ENCODE assay signal across 8 cellular contexts in genomic region chr22:45096256-45096907, GRCh38.
DNase-seq lines count a peak whose midpoint lies in the region; ATAC-seq and TF ChIP-seq lines count a peak whose summit lies in the region.

No MANE protein-coding gene starts in this region.

- no peak overlapping the region for H3K4ac ChIP-seq in neuronal stem cell (ENCODE audit: low read length)

- H2BK120ac ChIP-seq in neuronal stem cell (ENCODE audit: low read depth, low read length) = no peak overlapping the region

- no CpG with 5 or more reads among the region's 7 CpGs for WGBS in neuronal stem cell (ENCODE audit: extremely low coverage in 2 of 2, insufficient read length in 2 of 2, insufficient replicate concordance in 1 of 2), 2 donors

- H3K9me3 ChIP-seq in CD4-positive, alpha-beta T cell (ENCODE audit: control insufficient read depth, low read length) = no peaks in the 10 kb centered on the region
- H3K9me3 ChIP-seq in HEK293 (ENCODE audit: control insufficient read depth, insufficient read depth, low read depth, low read length) (no peaks in the 10 kb centered on the region), neuronal stem cell (replicated peaks in 1 of 2; ENCODE audit: control insufficient read depth in 2 of 2, insufficient read depth in 1 of 2, low read depth in 1 of 2, low read length in 2 of 2) (no peaks in the 10 kb centered on the region), vagina (no peaks in the 10 kb centered on the region)

- H3K36me3 ChIP-seq in HEK293 (ENCODE audit: control insufficient read depth in 2 of 2, insufficient read depth in 1 of 2, low read length in 2 of 2) (no peaks in the 10 kb centered on the region), neuronal stem cell (replicated peaks in 1 of 2; ENCODE audit: control insufficient read depth in 2 of 2, insufficient read depth in 2 of 2, low read length in 2 of 2) (no peaks in the 10 kb centered on the region), vagina (no peaks in the 10 kb centered on the region)

- peak; percentile 59 for TF ChIP-seq CTCF in CD4-positive, alpha-beta T cell (IDR thresholded peaks at IDR 0.05)
- peak; percentile 47; the same call in 1 of the 2 replicates for TF ChIP-seq CTCF in HEK293 (tag by site-specific recombination; IDR thresholded peaks at IDR 0.05)
- peak; percentile 99 for TF ChIP-seq CTCF in fibroblast of the aortic adventitia (IDR thresholded peaks at IDR 0.05; ENCODE audit: insufficient read depth, low read length)
- TF ChIP-seq CTCF in vagina (IDR thresholded peaks at IDR 0.05) = peak in 2 of 3 experiments; percentile 59 to 69

- ATAC-seq in CD4-positive, alpha-beta T cell (ENCODE audit: poor library complexity) = peak; percentile 44
- ATAC-seq in HG03354 (IDR thresholded peaks at IDR 0.05; ENCODE audit: poor library complexity, severe bottlenecking, unreplicated experiment) = no peak

- H3K9ac ChIP-seq in neuronal stem cell (ENCODE audit: low read depth, low read length, poor library complexity) = no peak overlapping the region

- H3K4me3 ChIP-seq in HEK293 (ENCODE audit: low read depth, low read length) (no peak overlapping the region), fibroblast of the aortic adventitia (ENCODE audit: low read depth, low read length) (no peak overlapping the region), neuronal stem cell (ENCODE audit: low read length in 2 of 2) (no peak overlapping the region), vagina (no peak overlapping the region)

- no peak overlapping the region for H3K27ac Mint-ChIP-seq in CD4-positive, alpha-beta T cell

- H3K9me3 Mint-ChIP-seq in CD4-positive, alpha-beta T cell = no peaks in the 10 kb centered on the region

- no peaks in the 10 kb centered on the region for H3K27me3 ChIP-seq in CD4-positive, alpha-beta T cell (ENCODE audit: control insufficient read depth, insufficient read depth, low read length)
- H3K27me3 ChIP-seq in neuronal stem cell (ENCODE audit: control insufficient read depth in 3 of 3, insufficient read depth in 3 of 3, low read depth in 1 of 3, low read length in 3 of 3) (peaks cover 0 to 9% (median 0%) of the 10 kb centered on the region in 3 experiments), vagina (no peaks in the 10 kb centered on the region)

- H2BK15ac ChIP-seq in neuronal stem cell (ENCODE audit: low read length) = no peak overlapping the region

- H2AFZ ChIP-seq in neuronal stem cell (ENCODE audit: low read length) = no peak overlapping the region

- H3K4me1 ChIP-seq in HEK293 (ENCODE audit: control insufficient read depth, insufficient read depth, low read length) (no peaks in the 10 kb centered on the region), neuronal stem cell (ENCODE audit: control insufficient read depth in 2 of 2, insufficient read depth in 1 of 2, low read depth in 1 of 2, low read length in 2 of 2) (peaks cover 0 to 2% of the 10 kb centered on the region in 2 donors), vagina (peaks cover 6% of the 10 kb centered on the region)

- no peak overlapping the region for H2BK5ac ChIP-seq in neuronal stem cell (ENCODE audit: low read length)

- no peak overlapping the region for H3K14ac ChIP-seq in neuronal stem cell (ENCODE audit: low read length)

- H3K79me1 ChIP-seq in neuronal stem cell (ENCODE audit: low read depth, low read length) = no peaks in the 10 kb centered on the region

- H3K18ac ChIP-seq in neuronal stem cell (ENCODE audit: low read length) = no peak overlapping the region

- H3K23ac ChIP-seq in neuronal stem cell (ENCODE audit: low read depth, low read length, poor library complexity) = no peak overlapping the region

- no peak overlapping the region for H3K27ac ChIP-seq in CD4-positive, alpha-beta T cell (ENCODE audit: low read depth, low read length)
- H3K27ac ChIP-seq in HEK293 (ENCODE audit: extremely low read depth, low read depth, low read length) (no peak overlapping the region), neuronal stem cell (replicated peaks; ENCODE audit: low read length) (no peak overlapping the region), vagina (no peak overlapping the region)

- no peaks in the 10 kb centered on the region for H3K36me3 Mint-ChIP-seq in CD4-positive, alpha-beta T cell (ENCODE audit: low read depth)

- peak in 9 of 10 experiments; percentile 8 to 29 (median 17) for DNase-seq in CD4-positive, alpha-beta T cell
- peak; percentile 11 for DNase-seq in NOMO-1 treated with dmso at 0.1 percent for 144 hours (lab: John Stamatoyannopoulos, UW; ENCODE audit: unreplicated experiment)
- DNase-seq in activated T-cell treated with anti-CD3 and anti-CD28 coated beads for 48 hours (ENCODE audit: low read depth) = peak; percentile 37
- peak; percentile 71 for DNase-seq in fibroblast of the aortic adventitia (ENCODE audit: low read depth)
- peak; percentile 50 for DNase-seq in neuronal stem cell (ENCODE audit: low spot score)
- DNase-seq in vagina (ENCODE audit: extremely low spot score in 2 of 2) = no peak

- TF ChIP-seq POLR2A in vagina (IDR thresholded peaks at IDR 0.05) = no peak

- no peak overlapping the region for H3K4me2 ChIP-seq in neuronal stem cell (ENCODE audit: insufficient read depth, low read length, poor library complexity, severe bottlenecking)

- no peak overlapping the region for H3K4me3 Mint-ChIP-seq in CD4-positive, alpha-beta T cell

- no peaks in the 10 kb centered on the region for H3K4me1 Mint-ChIP-seq in CD4-positive, alpha-beta T cell (ENCODE audit: low read depth)

- no peak overlapping the region for H2AK5ac ChIP-seq in neuronal stem cell (ENCODE audit: low read depth, low read length)

- no peak overlapping the region for H4K8ac ChIP-seq in neuronal stem cell (ENCODE audit: low read depth, low read length)

- H4K91ac ChIP-seq in neuronal stem cell (ENCODE audit: low read depth, low read length, poor library complexity) = no peak overlapping the region

- intact Hi-C loops in CD4-positive, alpha-beta T cell (cut with DNase I, micrococcal nuclease) = loop anchor here in 1 of 2 experiments (5.0 to 10.0 kb wide), 2 partner anchors 272 to 399 kb away; no protein-coding TSS in a partner anchor
- intact Hi-C loops in vagina (cut with DNase I) = loop anchor here (10.0 kb wide), 1 partner anchor 272 kb away; no protein-coding TSS in a partner anchor

- H3K27me3 Mint-ChIP-seq in CD4-positive, alpha-beta T cell = peaks cover 47% of the 10 kb centered on the region

- H2BK12ac ChIP-seq in neuronal stem cell (ENCODE audit: low read length) = no peak overlapping the region

- POLR2A ChIA-PET in CD4-positive, alpha-beta T cell (lab: Charles Lee) = no interaction called here
- POLR2A ChIA-PET in HEK293 (lab: Yijun Ruan, JAX) = interaction anchor here (0.6 to 1.0 kb wide), 2 partner anchors 89 to 121 kb away, joined by 3 to 4 read pairs; no protein-coding TSS in a partner anchor

- CTCF ChIA-PET in CD4-positive, alpha-beta T cell (lab: Charles Lee) = interaction anchor here (0.8 kb wide), 1 partner anchor 23 kb away, joined by 3 read pairs; no protein-coding TSS in a partner anchor
- CTCF ChIA-PET in HEK293 (lab: Yijun Ruan, JAX) = interaction anchor here (0.5 to 2.0 kb wide), 23 partner anchors 9 to 457 kb away, joined by 3 to 13 read pairs (median 4); no protein-coding TSS in a partner anchor

TF ChIP-seq in HEK293, 187 proteins besides CTCF, POLR2A, EP300 and RAD21 (continues in another document):
- no peak for TF ChIP-seq ZNF416 (tag by site-specific recombination; IDR thresholded peaks at IDR 0.05)
- no peak for TF ChIP-seq ZNF449 (tag by site-specific recombination; IDR thresholded peaks at IDR 0.05)
- no peak for TF ChIP-seq ZNF48 (tag by site-specific recombination; IDR thresholded peaks at IDR 0.05)
- TF ChIP-seq HIC1 (tag by site-specific recombination; IDR thresholded peaks at IDR 0.05) = no peak
- TF ChIP-seq ZNF513 (tag by site-specific recombination; IDR thresholded peaks at IDR 0.05) = no peak
- no peak for TF ChIP-seq ZNF658 (tag by site-specific recombination; IDR thresholded peaks at IDR 0.05)
- TF ChIP-seq ZNF76 (tag by site-specific recombination; IDR thresholded peaks at IDR 0.05; ENCODE audit: borderline replicate concordance, low read depth) = no peak

Comparison
In these comparisons a context has a peak if more than half of its experiments do, and no peak if none do; other contexts are left out.
1. DNase-seq: peak in CD4-positive, alpha-beta T cell (9 of 10), NOMO-1 treated with dmso at 0.1 percent for 144 hours (single experiment), activated T-cell treated with anti-CD3 and anti-CD28 coated beads for 48 hours (single experiment), fibroblast of the aortic adventitia (single experiment) and neuronal stem cell (single experiment); none in vagina (0 of 2).
2. CTCF ChIP-seq: peak in every context shown above with its lines; median percentile 99 in fibroblast of the aortic adventitia; 64 in vagina; 59 in CD4-positive, alpha-beta T cell; 47 in HEK293.